Comparison of ENCODE assay signal across 9 cellular contexts in genomic region chr9:31542384-31543055, GRCh38.
A peak's percentile ranks its signal among the peaks of the same experiment; 100 is the strongest.
DNase-seq lines count a peak whose midpoint lies in the region; ATAC-seq, FAIRE-seq and TF ChIP-seq lines count a peak whose summit lies in the region.
"Had no signal": no experiment of that assay in that cellular context is flagged by ENCODE, and none has a peak within 500 bp of the region (broad histone marks: within the 10 kb centered on the region; RNA-seq: fewer than 3 reads in every experiment).

No MANE protein-coding gene starts in this region.

- H3K9ac ChIP-seq in GM12878 (ENCODE audit: control insufficient read depth, insufficient read depth, low read length) = no peak overlapping the region

- DNase-seq in DMS 273 (lab: John Stamatoyannopoulos, UW; ENCODE audit: unreplicated experiment) (peak; percentile 69), NCI-H446 treated with DMSO at 0.1 percent for 48 hours (lab: John Stamatoyannopoulos, UW) (peak; percentile 43), GM12878 (ENCODE audit: low read depth, low spot score) (peak; percentile 26), right lobe of liver (no peak), NCI-H1417 treated with DMSO at 0.1 percent for 48 hours (lab: John Stamatoyannopoulos, UW) (no peak), mesenteric fat pad (ENCODE audit: low spot score) (no peak)
- DNase-seq: natural killer cell had no signal

- H3K4me1 ChIP-seq in GM12878 (ENCODE audit: control insufficient read depth, insufficient read depth, low read length) (peaks cover 4% of the 10 kb centered on the region; the same call in 1 of the 2 replicates), right lobe of liver (no peaks in the 10 kb centered on the region)

- no peaks in the 10 kb centered on the region for H3K79me2 ChIP-seq in GM12878 (ENCODE audit: control insufficient read depth, insufficient read depth, low read length)

- FAIRE-seq in GM12878 (lab: Jason Lieb, UNC) = peak; percentile 73

- intact Hi-C loops in GM12878 (cut with micrococcal nuclease; ENCODE audit: unreplicated experiment) = loop anchor here (10.0 kb wide), 1 partner anchor 418 kb away; no protein-coding TSS in a partner anchor
- intact Hi-C loops in right lobe of liver (cut with DNase I) = no loop called here

- 2% methylated on average over 4 of the region's 5 CpGs for WGBS in GM12878 (ENCODE audit: insufficient coverage, insufficient replicate concordance, low lambda C conversion rate, missing lambda C conversion rate)
- WGBS in right lobe of liver (ENCODE audit: insufficient coverage, low coverage, low lambda C conversion rate, missing lambda C conversion rate) = 15% methylated on average over 5 of the region's 5 CpGs

- ATAC-seq in GM18909 (IDR thresholded peaks at IDR 0.05; ENCODE audit: poor library complexity, unreplicated experiment) (peak; percentile 100), HG03045 (IDR thresholded peaks at IDR 0.05; ENCODE audit: unreplicated experiment) (peak; percentile 100), GM12878 (peak; percentile 99), right lobe of liver (peak in 3 of 4 donors; percentile 17 to 61 (median 41))

- H3K4me2 ChIP-seq in GM12878 (ENCODE audit: control insufficient read depth, insufficient read depth) = no peak overlapping the region; the same call in 1 of the 2 replicates

- no peak overlapping the region for H3K4me3 ChIP-seq in GM12878
- H3K4me3 ChIP-seq in right lobe of liver = no peak overlapping the region

- in situ Hi-C loops in GM12878 (cut with MboI) = no loop called here

- SMC1A ChIA-PET in GM12878 (lab: Charles Lee; ENCODE audit: uncharacterized antibody, unreplicated experiment) = interaction anchor here (0.6 to 1.9 kb wide), 13 partner anchors 10 to 420 kb away, joined by 3 to 11 read pairs (median 4); no protein-coding TSS in a partner anchor

- POLR2A ChIA-PET in GM12878 (lab: Charles Lee) = interaction anchor here (0.5 kb wide), 1 partner anchor 407 kb away, joined by 3 read pairs; no protein-coding TSS in a partner anchor

- H3K9me3 ChIP-seq in GM12878 (replicated peaks; ENCODE audit: control insufficient read depth, insufficient read depth, low read length) (no peaks in the 10 kb centered on the region), right lobe of liver (no peaks in the 10 kb centered on the region)

- H4K20me1 ChIP-seq in GM12878 (ENCODE audit: control insufficient read depth, insufficient read depth) = no peaks in the 10 kb centered on the region

- H3K27me3 ChIP-seq in GM12878 (replicated peaks in 1 of 2; ENCODE audit: control insufficient read depth in 2 of 2, insufficient read depth in 2 of 2, low read length in 1 of 2) (no peaks in the 10 kb centered on the region), right lobe of liver (no peaks in the 10 kb centered on the region)

- peak; percentile 54 to 57 (median 56); a peak in 5 of 6 replicates for TF ChIP-seq CTCF in GM12878 (IDR thresholded peaks at IDR 0.05 in 2 of 3, conservative IDR thresholded peaks at IDR 0.05 in 1 of 3; ENCODE audit: control insufficient read depth in 2 of 3, extremely low read depth in 1 of 3, insufficient read depth in 1 of 3, low read depth in 3 of 3, low read length in 3 of 3)
- TF ChIP-seq CTCF in right lobe of liver (IDR thresholded peaks at IDR 0.05) = peak in 2 of 4 donors; percentile 12 to 22

- H3K27ac ChIP-seq in GM12878 (ENCODE audit: control insufficient read depth, insufficient read depth) = no peak overlapping the region
- H3K27ac ChIP-seq in right lobe of liver = no peak overlapping the region

- CTCF ChIA-PET in GM12878 (lab: Yijun Ruan, JAX) = interaction anchor here (0.6 to 1.8 kb wide), 9 partner anchors 23 to 1154 kb away, joined by 3 to 5 read pairs (median 3); no protein-coding TSS in a partner anchor

- no peak for TF ChIP-seq POLR2A in GM12878 (IDR thresholded peaks at IDR 0.05; ENCODE audit: low read depth, low read length)
- no peak for TF ChIP-seq POLR2A in right lobe of liver (IDR thresholded peaks at IDR 0.05)

- RAD21 ChIA-PET in GM12878 (lab: Charles Lee; ENCODE audit: unreplicated experiment) = interaction anchor here (0.7 to 2.4 kb wide), 9 partner anchors 10 to 423 kb away, joined by 3 to 10 read pairs (median 4); no protein-coding TSS in a partner anchor

- H2AFZ ChIP-seq in GM12878 (ENCODE audit: control insufficient read depth, low read depth, low read length) = no peak overlapping the region

- TF ChIP-seq RAD21 in GM12878 (IDR thresholded peaks at IDR 0.05; ENCODE audit: insufficient read depth, low read depth, low read length) = peak; percentile 75

- no peaks in the 10 kb centered on the region for H3K36me3 ChIP-seq in GM12878 (ENCODE audit: control insufficient read depth in 2 of 2, insufficient read depth in 2 of 2, low read length in 1 of 2)
- no peaks in the 10 kb centered on the region for H3K36me3 ChIP-seq in right lobe of liver

- no TSS peak for BruUV-seq in GM12878 (replicated peaks; lab: Mats Ljungman, UMichigan)

- peak; percentile 37 to 78; a peak in 2 of 4 replicates for TF ChIP-seq EP300 in GM12878 (IDR thresholded peaks at IDR 0.05; ENCODE audit: borderline replicate concordance in 1 of 2, control insufficient read depth in 1 of 2, low read depth in 2 of 2, low read length in 2 of 2)

TF ChIP-seq in GM12878, 131 proteins besides CTCF, POLR2A, EP300 and RAD21 (continues in another document):
- TF ChIP-seq GATAD2B (conservative IDR thresholded peaks at IDR 0.05; ENCODE audit: low read depth) (no peak), ATF7 (IDR thresholded peaks at IDR 0.05; ENCODE audit: low read depth) (peak; percentile 50; the same call in 1 of the 2 replicates), TCF12 (IDR thresholded peaks at IDR 0.05; ENCODE audit: low read depth, low read length) (peak; percentile 56; the same call in 1 of the 2 replicates), PRDM15 (CRISPR knock-in tag; IDR thresholded peaks at IDR 0.05) (no peak), BMI1 (IDR thresholded peaks at IDR 0.05; ENCODE audit: borderline replicate concordance) (no peak), SREBF2 (IDR thresholded peaks at IDR 0.05; ENCODE audit: low read length) (no peak), BHLHE40 (IDR thresholded peaks at IDR 0.05; ENCODE audit: borderline replicate concordance in 1 of 2, low read depth in 2 of 2, low read length in 1 of 2) (peak; percentile 89 to 92), CBFB (IDR thresholded peaks at IDR 0.05; ENCODE audit: low read depth) (0 out of 2 replicates have a peak, but pooled peaks have one; percentile 45)
- TF ChIP-seq, protein P1, sequence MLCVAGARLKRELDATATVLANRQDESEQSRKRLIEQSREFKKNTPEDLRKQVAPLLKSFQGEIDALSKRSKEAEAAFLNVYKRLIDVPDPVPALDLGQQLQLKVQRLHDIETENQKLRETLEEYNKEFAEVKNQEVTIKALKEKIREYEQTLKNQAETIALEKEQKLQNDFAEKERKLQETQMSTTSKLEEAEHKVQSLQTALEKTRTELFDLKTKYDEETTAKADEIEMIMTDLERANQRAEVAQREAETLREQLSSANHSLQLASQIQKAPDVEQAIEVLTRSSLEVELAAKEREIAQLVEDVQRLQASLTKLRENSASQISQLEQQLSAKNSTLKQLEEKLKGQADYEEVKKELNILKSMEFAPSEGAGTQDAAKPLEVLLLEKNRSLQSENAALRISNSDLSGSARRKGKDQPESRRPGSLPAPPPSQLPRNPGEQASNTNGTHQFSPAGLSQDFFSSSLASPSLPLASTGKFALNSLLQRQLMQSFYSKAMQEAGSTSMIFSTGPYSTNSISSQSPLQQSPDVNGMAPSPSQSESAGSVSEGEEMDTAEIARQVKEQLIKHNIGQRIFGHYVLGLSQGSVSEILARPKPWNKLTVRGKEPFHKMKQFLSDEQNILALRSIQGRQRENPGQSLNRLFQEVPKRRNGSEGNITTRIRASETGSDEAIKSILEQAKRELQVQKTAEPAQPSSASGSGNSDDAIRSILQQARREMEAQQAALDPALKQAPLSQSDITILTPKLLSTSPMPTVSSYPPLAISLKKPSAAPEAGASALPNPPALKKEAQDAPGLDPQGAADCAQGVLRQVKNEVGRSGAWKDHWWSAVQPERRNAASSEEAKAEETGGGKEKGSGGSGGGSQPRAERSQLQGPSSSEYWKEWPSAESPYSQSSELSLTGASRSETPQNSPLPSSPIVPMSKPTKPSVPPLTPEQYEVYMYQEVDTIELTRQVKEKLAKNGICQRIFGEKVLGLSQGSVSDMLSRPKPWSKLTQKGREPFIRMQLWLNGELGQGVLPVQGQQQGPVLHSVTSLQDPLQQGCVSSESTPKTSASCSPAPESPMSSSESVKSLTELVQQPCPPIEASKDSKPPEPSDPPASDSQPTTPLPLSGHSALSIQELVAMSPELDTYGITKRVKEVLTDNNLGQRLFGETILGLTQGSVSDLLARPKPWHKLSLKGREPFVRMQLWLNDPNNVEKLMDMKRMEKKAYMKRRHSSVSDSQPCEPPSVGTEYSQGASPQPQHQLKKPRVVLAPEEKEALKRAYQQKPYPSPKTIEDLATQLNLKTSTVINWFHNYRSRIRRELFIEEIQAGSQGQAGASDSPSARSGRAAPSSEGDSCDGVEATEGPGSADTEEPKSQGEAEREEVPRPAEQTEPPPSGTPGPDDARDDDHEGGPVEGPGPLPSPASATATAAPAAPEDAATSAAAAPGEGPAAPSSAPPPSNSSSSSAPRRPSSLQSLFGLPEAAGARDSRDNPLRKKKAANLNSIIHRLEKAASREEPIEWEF (IDR thresholded peaks at IDR 0.05; ENCODE audit: insufficient replicate concordance, low read depth, low read length) = peak; percentile 70

Comparison
In these comparisons a context has a peak if more than half of its experiments do, and no peak if none do; other contexts are left out.
1. DNase-seq: peak in DMS 273 (single experiment), NCI-H446 treated with DMSO at 0.1 percent for 48 hours (single experiment) and GM12878 (single experiment); none in right lobe of liver (0 of 3), NCI-H1417 treated with DMSO at 0.1 percent for 48 hours (single experiment) and mesenteric fat pad (single experiment).
2. ATAC-seq: peak in every context shown above with its lines; median percentile 100 in GM18909; 100 in HG03045; 99 in GM12878; 41 in right lobe of liver.